35 cellular contexts compared by ENCODE assay signal in genomic region chr5:60948738-60949137, GRCh38.
"Had no signal": no experiment of that assay in that cellular context is flagged by ENCODE, and none has a peak within 500 bp of the region (broad histone marks: within the 10 kb centered on the region; RNA-seq: fewer than 3 reads in every experiment).

No MANE protein-coding gene starts in this region.

- H3K9me3 ChIP-seq: MG63 had no signal

- H3K27me3 ChIP-seq: MG63 had no signal

- DNase-seq: Karpas-422, Kasumi-1, MG63, MM.1S, MV-4-11, NCI-H1048, NCI-H1092, NCI-H1092 treated with DMSO at 0.1 percent for 48 hours, NCI-H1105, NCI-H1105 treated with DMSO at 0.1 percent for 48 hours, NCI-H1417, NCI-H1417 treated with DMSO at 0.1 percent for 48 hours, NCI-H1436, NCI-H1436 treated with DMSO at 0.1 percent for 48 hours, NCI-H146, NCI-H1694, NCI-H1694 treated with DMSO at 0.1 percent for 48 hours, NCI-H187, NCI-H187 treated with DMSO at 0.1 percent for 48 hours, NCI-H1930, NCI-H2029, NCI-H2029 treated with DMSO at 0.1 percent for 48 hours, NCI-H2081, NCI-H2081 treated with DMSO at 0.1 percent for 48 hours, NCI-H2107, NCI-H2171, NCI-H2171 treated with DMSO at 0.1 percent for 48 hours, NCI-H2227 treated with DMSO at 0.1 percent for 48 hours, NCI-H226, NCI-H345, NCI-H446, NCI-H446 treated with DMSO at 0.1 percent for 48 hours, NCI-H510A, NCI-H510A treated with DMSO at 0.1 percent for 48 hours, NCI-H524 had no signal

- H3K4me3 ChIP-seq: MG63 had no signal
